ENCODE assay signal across 8 cellular contexts in genomic region chr14:20610002-20610765, GRCh38. TPM values are rescaled to one million over a fixed set of nuclear protein-coding genes. Genes with fewer than 3 reads are reported as not detected.
A peak's percentile ranks its signal among the peaks of the same experiment; 100 is the strongest.
DNase-seq lines count a peak whose midpoint lies in the region; ATAC-seq and TF ChIP-seq lines count a peak whose summit lies in the region.

No MANE protein-coding gene starts in this region.

- H2AFZ ChIP-seq in smooth muscle cell (ENCODE audit: low read depth), result peak overlapping the region; percentile 93

- H3K79me2 ChIP-seq in smooth muscle cell (ENCODE audit: low read depth), result no peaks in the 10 kb centered on the region

- peak; percentile 15 for ATAC-seq in GM21619 (IDR thresholded peaks at IDR 0.05; ENCODE audit: unreplicated experiment)
- no peak for ATAC-seq in GM21515 (IDR thresholded peaks at IDR 0.05; ENCODE audit: unreplicated experiment)

- TF ChIP-seq CTCF in WERI-Rb-1 (IDR thresholded peaks at IDR 0.05; ENCODE audit: low read depth, low read length) (no peak), cardiac fibroblast (IDR thresholded peaks at IDR 0.05; ENCODE audit: low read depth, low read length) (no peak), smooth muscle cell (IDR thresholded peaks at IDR 0.05; ENCODE audit: borderline replicate concordance, insufficient read depth, poor library complexity, severe bottlenecking) (no peak)

- H4K20me1 ChIP-seq in smooth muscle cell (ENCODE audit: low read depth), result no peaks in the 10 kb centered on the region

- in situ Hi-C loops in ACHN (cut with HindIII; ENCODE audit: low pct_ligation_motif_present, low pct_unique_long_range_greater_than_20kb, low sequenced_read_pairs), result no loop called here

- H3K4me1 ChIP-seq in smooth muscle cell (ENCODE audit: low read depth), result peaks cover 7% of the 10 kb centered on the region

- H3K36me3 ChIP-seq in WERI-Rb-1 (no peaks in the 10 kb centered on the region), smooth muscle cell (ENCODE audit: low read depth) (no peaks in the 10 kb centered on the region)

- H3K4me3 ChIP-seq in WERI-Rb-1 (ENCODE audit: low read depth, low read length), result peak overlapping the region; percentile 85
- peak overlapping the region; percentile 89 to 91 for H3K4me3 ChIP-seq in cardiac fibroblast (replicated peaks in 1 of 2; ENCODE audit: low read depth in 2 of 2, low read length in 2 of 2)
- peak overlapping the region; percentile 86 for H3K4me3 ChIP-seq in smooth muscle cell

- H3K4me2 ChIP-seq in smooth muscle cell, result peak overlapping the region; percentile 87

- no peak overlapping the region for H3K27ac ChIP-seq in WERI-Rb-1
- H3K27ac ChIP-seq in smooth muscle cell (ENCODE audit: low read depth), result no peak overlapping the region

- H3K9ac ChIP-seq in smooth muscle cell (ENCODE audit: low read depth), result peak overlapping the region; percentile 24

- 12% methylated on average over 27 of the region's 27 CpGs for WGBS in smooth muscle cell (ENCODE audit: low lambda C conversion rate)

- DNase-seq in ACHN (peak; percentile 67), NCI-H2196 treated with DMSO at 0.1 percent for 48 hours (lab: John Stamatoyannopoulos, UW; ENCODE audit: unreplicated experiment) (peak; percentile 33), WERI-Rb-1 (peak; percentile 71), cardiac fibroblast (ENCODE audit: low read depth in 2 of 2) (peak; percentile 82 to 87), inferior parietal cortex (ENCODE audit: extremely low spot score) (peak; percentile 83), smooth muscle cell (lab: John Stamatoyannopoulos, UW; ENCODE audit: unreplicated experiment) (peak; percentile 50)

- H3K27me3 ChIP-seq in WERI-Rb-1 (ENCODE audit: insufficient read depth, low read depth, severe bottlenecking) (peaks cover 79% of the 10 kb centered on the region), smooth muscle cell (ENCODE audit: low read depth) (no peaks in the 10 kb centered on the region)

- H3K9me3 ChIP-seq in WERI-Rb-1 (ENCODE audit: severe bottlenecking) (no peaks in the 10 kb centered on the region), smooth muscle cell (replicated peaks; ENCODE audit: low read depth) (no peaks in the 10 kb centered on the region)

- H3F3A ChIP-seq in smooth muscle cell (ENCODE audit: low read depth), result peaks cover 14% of the 10 kb centered on the region

RNA-seq across cellular contexts. Expression of gene RNASE12, which starts 19.0 kb away (rescaled TPM):
- not detected in 2 replicates for total RNA-seq in smooth muscle cell
- not detected in 2 replicates for polyA plus RNA-seq in smooth muscle cell

RNA-seq across cellular contexts. Expression of gene RNASE11, which starts 22.4 kb away (rescaled TPM):
- not detected in 2 replicates for total RNA-seq in smooth muscle cell
- not detected in 2 replicates for polyA plus RNA-seq in smooth muscle cell

RNA-seq across cellular contexts. Expression of gene OR6S1, which starts 31.3 kb away (rescaled TPM):
- not detected in 2 replicates for total RNA-seq in smooth muscle cell
- polyA plus RNA-seq in smooth muscle cell, result not detected in 2 replicates

RNA-seq across cellular contexts. Expression of gene RNASE9, which starts 49.3 kb away (rescaled TPM):
- not detected in 2 replicates for total RNA-seq in smooth muscle cell
- not detected in 2 replicates for polyA plus RNA-seq in smooth muscle cell

Comparison
In these comparisons a context has a peak if more than half of its experiments do, and no peak if none do; other contexts are left out.
1. DNase-seq: peak in every context shown above with its lines; median percentile 84 in cardiac fibroblast; 83 in inferior parietal cortex; 71 in WERI-Rb-1; 67 in ACHN; 50 in smooth muscle cell; 33 in NCI-H2196 treated with DMSO at 0.1 percent for 48 hours.